ENCODE assay signal across 7 cellular contexts in the genomic region with DNA sequence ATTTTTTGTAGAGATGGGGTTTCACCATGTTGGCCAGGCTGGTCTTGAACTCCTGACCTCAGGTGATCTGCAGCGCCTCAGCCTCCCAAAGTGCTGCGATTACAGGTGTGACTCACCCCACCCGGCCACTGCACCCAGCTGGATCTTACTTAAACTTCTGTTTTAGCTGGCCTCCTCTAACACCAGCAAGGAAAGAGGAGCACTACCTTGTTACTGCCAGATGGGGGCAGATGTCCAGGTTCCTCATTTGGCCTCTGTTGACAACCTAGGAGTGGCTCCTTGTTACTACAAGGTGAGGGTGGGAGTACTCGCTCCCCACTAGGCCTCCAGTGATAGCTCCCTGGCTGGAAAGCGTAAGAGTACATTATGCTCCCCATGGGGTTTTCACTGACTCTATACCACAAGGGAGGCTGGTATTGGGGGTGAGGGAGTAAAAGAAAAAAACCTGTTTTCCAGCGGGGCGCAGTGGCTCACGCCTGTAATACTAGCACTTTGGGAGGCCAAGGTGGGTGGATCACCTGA. TPM values are rescaled to one million over a fixed set of nuclear protein-coding genes. Genes with fewer than 3 reads are reported as not detected.
DNase-seq lines count a peak whose midpoint lies in the region; ATAC-seq and TF ChIP-seq lines count a peak whose summit lies in the region.

No MANE protein-coding gene starts in this region.

- POLR2A ChIA-PET in T-cell (lab: Charles Lee), result interaction anchor here in 1 of 2 donors (0.6 to 0.7 kb wide), 2 partner anchors 17 to 130 kb away, joined by 3 to 8 read pairs; no protein-coding TSS in a partner anchor

- peaks cover 15 to 19% (median 15%) of the 10 kb centered on the region in 3 donors for H3K4me1 Mint-ChIP-seq in T-cell
- peaks cover 5% of the 10 kb centered on the region for H3K4me1 Mint-ChIP-seq in brain
- peaks cover 28% of the 10 kb centered on the region for H3K4me1 Mint-ChIP-seq in stimulated activated naive CD8-positive, alpha-beta T cell treated with anti-CD3 and anti-CD28 coated beads, Interleukin-15, Interleukin-2, amounts not matched to agents 100 ng/mL and 50 ng/mL, for 24 hours (ENCODE audit: low read depth)

- TF ChIP-seq CTCF in GM12864 (IDR thresholded peaks at IDR 0.05; ENCODE audit: low read depth, low read length, missing control alignments) (peak; percentile 83), brain (conservative IDR thresholded peaks at IDR 0.05) (peak; percentile 44 to 64)

- peak; percentile 76 for ATAC-seq in GM21825 (IDR thresholded peaks at IDR 0.05; ENCODE audit: unreplicated experiment)
- ATAC-seq in T-cell (replicated peaks in 1 of 4), result peak; percentile 73 to 91 (median 81)
- peak; percentile 87 for ATAC-seq in left colon

- DNase-seq in GM12864 (ENCODE audit: low read depth), result no peak
- DNase-seq in LoVo (ENCODE audit: low spot score), result peak; percentile 87
- peak in 31 of 34 experiments; percentile 23 to 55 (median 45) for DNase-seq in T-cell
- peak; percentile 51 to 65 for DNase-seq in left colon

- H3K9me3 Mint-ChIP-seq in T-cell (no peaks in the 10 kb centered on the region), brain (peaks cover 0 to 2% (median 0%) of the 10 kb centered on the region in 5 experiments)
- no peaks in the 10 kb centered on the region for H3K9me3 Mint-ChIP-seq in stimulated activated naive CD8-positive, alpha-beta T cell treated with anti-CD3 and anti-CD28 coated beads, Interleukin-15, Interleukin-2, amounts not matched to agents 100 ng/mL and 50 ng/mL, for 24 hours

- CTCF ChIA-PET in T-cell (lab: Charles Lee), result interaction anchor here (0.7 to 2.7 kb wide), 16 partner anchors 9 to 225 kb away, joined by 3 to 8 read pairs (median 4); no protein-coding TSS in a partner anchor

- H3K27ac Mint-ChIP-seq in T-cell (peak overlapping the region; percentile 39 to 48), brain (peak overlapping the region in 1 of 5 experiments; percentile 75)
- H3K27ac Mint-ChIP-seq in stimulated activated naive CD8-positive, alpha-beta T cell treated with anti-CD3 and anti-CD28 coated beads, Interleukin-15, Interleukin-2, amounts not matched to agents 100 ng/mL and 50 ng/mL, for 24 hours, result peak overlapping the region; percentile 16

- H3K4me3 ChIP-seq in GM12864 (ENCODE audit: low read depth, low read length), result no peak overlapping the region

- H3K27me3 Mint-ChIP-seq in T-cell (no peaks in the 10 kb centered on the region), brain (peaks cover 4% of the 10 kb centered on the region)
- H3K27me3 Mint-ChIP-seq in stimulated activated naive CD8-positive, alpha-beta T cell treated with anti-CD3 and anti-CD28 coated beads, Interleukin-15, Interleukin-2, amounts not matched to agents 100 ng/mL and 50 ng/mL, for 24 hours, result no peaks in the 10 kb centered on the region

- H3K36me3 Mint-ChIP-seq in T-cell (no peaks in the 10 kb centered on the region), brain (no peaks in the 10 kb centered on the region)
- H3K36me3 Mint-ChIP-seq in stimulated activated naive CD8-positive, alpha-beta T cell treated with anti-CD3 and anti-CD28 coated beads, Interleukin-15, Interleukin-2, amounts not matched to agents 100 ng/mL and 50 ng/mL, for 24 hours (ENCODE audit: low read depth), result no peaks in the 10 kb centered on the region

- H3K4me3 Mint-ChIP-seq in T-cell (no peak overlapping the region), brain (no peak overlapping the region)
- no peak overlapping the region for H3K4me3 Mint-ChIP-seq in stimulated activated naive CD8-positive, alpha-beta T cell treated with anti-CD3 and anti-CD28 coated beads, Interleukin-15, Interleukin-2, amounts not matched to agents 100 ng/mL and 50 ng/mL, for 24 hours

- intact Hi-C loops in left colon (cut with DNase I, micrococcal nuclease), result loop anchor here in 1 of 2 donors (5.0 kb wide), 1 partner anchor 223 kb away; no protein-coding TSS in a partner anchor

RNA-seq across cellular contexts. Expression of a gene that starts 13.1 kb away (rescaled TPM):
- total RNA-seq in T-cell (100 to 1,000 TPM in 1 of 5 donors, 10 to 100 TPM in 4; 72.0 to 111 (median 93.6) TPM), left colon (100 to 1,000 TPM; 131 to 161 TPM)
- polyA plus RNA-seq in brain (ENCODE audit: insufficient read depth, low read depth, low replicate concordance), result 23.7 TPM

RNA-seq across cellular contexts. Expression of a gene that starts 27.2 kb away (rescaled TPM):
- total RNA-seq in T-cell (100 to 1,000 TPM in 1 of 5 donors, 10 to 100 TPM in 4; 73.0 to 106 (median 88.8) TPM), left colon (10 to 100 TPM; 53.2 to 62.1 TPM)
- polyA plus RNA-seq in brain (ENCODE audit: insufficient read depth, low read depth, low replicate concordance), result 12.6 TPM
